In genomic region chr4:95362066-95362465, GRCh38 we compare ENCODE assay signal across 22 cellular contexts.
"Had no signal": no experiment of that assay in that cellular context is flagged by ENCODE, and none has a peak within 500 bp of the region (broad histone marks: within the 10 kb centered on the region; RNA-seq: fewer than 3 reads in every experiment).

No MANE protein-coding gene starts in this region.

- H3K27ac Mint-ChIP-seq: endodermal cell had no signal

- H3K4me3 ChIP-seq: cardiac muscle cell, colonic mucosa, hepatocyte, left ventricle myocardium inferior, lower lobe of right lung, ovary, right atrium auricular region, sigmoid colon, skin epidermis, stomach, suprapubic skin, tibial nerve, upper lobe of right lung had no signal

- DNase-seq: cerebellar nuclear complex; colonic mucosa; effector CD4-positive, alpha-beta T cell; foreskin keratinocyte; kidney glomerular epithelial cell; left ventricle myocardium inferior; lower lobe of right lung; mesenchymal stem cell; sigmoid colon; stimulated activated CD4-positive, alpha-beta T cell treated with anti-CD3 and anti-CD28 coated beads, Interleukin-12 subunit alpha, Interleukin-12 subunit beta, amount 100 ng/mL, for 4 hours; stimulated activated naive CD4-positive, alpha-beta T cell; stomach; upper lobe of right lung had no signal

- H3K4me1 ChIP-seq: colonic mucosa, foreskin keratinocyte, suprapubic skin had no signal

- H3K27ac ChIP-seq: cardiac muscle cell, colonic mucosa, foreskin keratinocyte, hepatocyte, left ventricle myocardium inferior, lower lobe of right lung, ovary, right atrium auricular region, sigmoid colon, skin epidermis, stomach, suprapubic skin, tibial nerve, upper lobe of right lung had no signal

- H3K36me3 ChIP-seq: cardiac muscle cell, colonic mucosa, left ventricle myocardium inferior, lower lobe of right lung, ovary, right atrium auricular region, sigmoid colon, stomach, suprapubic skin, tibial nerve, upper lobe of right lung had no signal

- H3K9me3 ChIP-seq: colonic mucosa, left ventricle myocardium inferior, lower lobe of right lung, ovary, right atrium auricular region, sigmoid colon, stomach, suprapubic skin, tibial nerve, upper lobe of right lung had no signal

- H3K9me3 Mint-ChIP-seq: endodermal cell, nephron progenitor cell had no signal

- H3K4me3 Mint-ChIP-seq: endodermal cell, nephron progenitor cell had no signal

- H3K27me3 ChIP-seq: cardiac muscle cell, colonic mucosa, foreskin keratinocyte, hepatocyte, ovary, right atrium auricular region, sigmoid colon, stomach, suprapubic skin, tibial nerve, upper lobe of right lung had no signal
